In genomic region chr11:125092669-125093068, GRCh38 we compare ENCODE assay signal across 23 cellular contexts.
"Had no signal": no experiment of that assay in that cellular context is flagged by ENCODE, and none has a peak within 500 bp of the region (broad histone marks: within the 10 kb centered on the region; RNA-seq: fewer than 3 reads in every experiment).

No MANE protein-coding gene starts in this region.

- H3K27ac ChIP-seq: lower lobe of right lung, neutrophil, parathyroid adenoma, right lobe of liver, testis, uterus, VCaP had no signal

- DNase-seq: activated CD4-positive, alpha-beta memory T cell treated with anti-CD3 and anti-CD28 coated beads, Interleukin-2, amount 10 ng/mL, durations not matched to agents 7 days and 5 days; activated CD4-positive, alpha-beta T cell treated with anti-CD3 and anti-CD28 coated beads, Interleukin-2, amount 10 ng/mL, durations not matched to agents 24 days and 14 days; activated gamma-delta T cell; activated naive CD4-positive, alpha-beta T cell treated with anti-CD3 and anti-CD28 coated beads, Interleukin-2, amount 50 U/mL, for 16 hours; activated T-cell treated with anti-CD3 and anti-CD28 coated beads for 4 hours; aorta; esophagus squamous epithelium; immature natural killer cell; lower lobe of right lung; naive thymus-derived CD4-positive, alpha-beta T cell; right lobe of liver; testis; trophoblast cell; uterus had no signal

- ATAC-seq: activated CD4-positive, CD25-positive, alpha-beta regulatory T cell treated with anti-CD3 and anti-CD28 coated beads, Interleukin-2, amount 50 U/mL, for 24 hours; naive thymus-derived CD4-positive, alpha-beta T cell; stimulated activated memory B cell treated with anti-CD40 and anti-IgM and Interleukin-4, amounts not matched to agents 10 μg/mL and 1 μg/mL and 100 μg/mL, for 72 hours had no signal

- H3K9ac ChIP-seq: parathyroid adenoma had no signal

- H3K36me3 ChIP-seq: uterus had no signal

- FAIRE-seq: colon had no signal

- H3K79me2 ChIP-seq: parathyroid adenoma had no signal

- H3K4me3 ChIP-seq: dorsolateral prefrontal cortex, esophagus squamous epithelium, lower lobe of right lung, right lobe of liver, skin epidermis, testis, uterus had no signal

- H3K4me1 ChIP-seq: parathyroid adenoma, right lobe of liver, uterus had no signal

- H3K27me3 Mint-ChIP-seq: activated CD4-positive, alpha-beta memory T cell treated with anti-CD3 and anti-CD28 coated beads, Interleukin-2, amount 10 ng/mL, durations not matched to agents 7 days and 5 days; activated CD4-positive, alpha-beta T cell treated with anti-CD3 and anti-CD28 coated beads, Interleukin-2, amount 10 ng/mL, durations not matched to agents 24 days and 14 days; central memory CD8-positive, alpha-beta T cell; naive thymus-derived CD4-positive, alpha-beta T cell; stimulated activated memory B cell treated with anti-CD40 and anti-IgM and Interleukin-4, amounts not matched to agents 10 μg/mL and 1 μg/mL and 100 μg/mL, for 72 hours had no signal

- H3K4me3 Mint-ChIP-seq: activated CD4-positive, alpha-beta memory T cell treated with anti-CD3 and anti-CD28 coated beads, Interleukin-2, amount 10 ng/mL, durations not matched to agents 7 days and 5 days; activated CD4-positive, alpha-beta T cell treated with anti-CD3 and anti-CD28 coated beads, Interleukin-2, amount 10 ng/mL, durations not matched to agents 24 days and 14 days; central memory CD8-positive, alpha-beta T cell; immature natural killer cell; naive thymus-derived CD4-positive, alpha-beta T cell; stimulated activated memory B cell treated with anti-CD40 and anti-IgM and Interleukin-4, amounts not matched to agents 10 μg/mL and 1 μg/mL and 100 μg/mL, for 72 hours had no signal

- H2AFZ ChIP-seq: parathyroid adenoma had no signal

- H3K9me3 ChIP-seq: esophagus squamous epithelium, lower lobe of right lung, neutrophil, right lobe of liver, testis, uterus had no signal

- H3K27ac Mint-ChIP-seq: activated CD4-positive, alpha-beta memory T cell treated with anti-CD3 and anti-CD28 coated beads, Interleukin-2, amount 10 ng/mL, durations not matched to agents 7 days and 5 days; activated CD4-positive, alpha-beta T cell treated with anti-CD3 and anti-CD28 coated beads, Interleukin-2, amount 10 ng/mL, durations not matched to agents 24 days and 14 days; immature natural killer cell; stimulated activated memory B cell treated with anti-CD40 and anti-IgM and Interleukin-4, amounts not matched to agents 10 μg/mL and 1 μg/mL and 100 μg/mL, for 72 hours had no signal

- H3K4me1 Mint-ChIP-seq: activated CD4-positive, alpha-beta memory T cell treated with anti-CD3 and anti-CD28 coated beads, Interleukin-2, amount 10 ng/mL, durations not matched to agents 7 days and 5 days; central memory CD8-positive, alpha-beta T cell; immature natural killer cell had no signal

- H3K27me3 ChIP-seq: dorsolateral prefrontal cortex, esophagus squamous epithelium, neutrophil, right lobe of liver, testis, uterus had no signal

- H3K9me3 Mint-ChIP-seq: activated CD4-positive, alpha-beta memory T cell treated with anti-CD3 and anti-CD28 coated beads, Interleukin-2, amount 10 ng/mL, durations not matched to agents 7 days and 5 days; activated CD4-positive, alpha-beta T cell treated with anti-CD3 and anti-CD28 coated beads, Interleukin-2, amount 10 ng/mL, durations not matched to agents 24 days and 14 days; central memory CD8-positive, alpha-beta T cell; immature natural killer cell; naive thymus-derived CD4-positive, alpha-beta T cell; stimulated activated memory B cell treated with anti-CD40 and anti-IgM and Interleukin-4, amounts not matched to agents 10 μg/mL and 1 μg/mL and 100 μg/mL, for 72 hours had no signal
